6 cellular contexts compared by ENCODE assay signal in the genomic region with DNA sequence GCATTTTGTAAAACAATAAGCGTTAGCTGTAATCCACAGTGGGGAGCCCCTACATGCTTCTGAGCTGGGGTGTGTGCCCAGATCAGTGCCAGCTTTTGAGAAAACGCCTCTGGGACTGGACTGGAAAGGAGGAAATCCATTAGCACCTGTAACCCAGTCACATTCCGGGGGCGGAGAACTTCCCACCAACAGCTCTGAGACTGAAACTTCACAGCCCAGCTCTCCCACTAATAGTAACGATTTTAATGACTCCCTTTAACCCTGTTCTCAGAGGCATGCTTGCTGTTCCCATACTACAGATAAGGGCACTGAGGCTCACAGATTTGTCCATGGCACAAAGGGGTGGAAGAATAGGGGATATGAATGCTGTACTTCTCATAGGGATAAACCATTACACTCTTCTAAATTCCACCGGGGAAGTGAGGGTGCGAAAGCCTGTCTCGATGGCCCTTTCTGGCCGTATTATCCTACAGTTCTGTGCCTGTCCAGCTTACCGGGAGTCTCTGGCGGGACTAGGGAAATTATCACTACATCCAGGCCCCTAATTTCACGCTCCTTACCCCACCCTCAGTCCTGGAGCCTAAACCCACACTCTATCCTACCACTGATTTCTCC. TPM values are rescaled to one million over a fixed set of nuclear protein-coding genes. Genes with fewer than 3 reads are reported as not detected.
DNase-seq lines count a peak whose midpoint lies in the region; ATAC-seq, FAIRE-seq and TF ChIP-seq lines count a peak whose summit lies in the region.

No MANE protein-coding gene starts in this region.

- H3K36me3 ChIP-seq in HUES6 (ENCODE audit: control insufficient read depth, insufficient read depth, low read length) (no peaks in the 10 kb centered on the region), GM12878 (ENCODE audit: control insufficient read depth in 2 of 2, insufficient read depth in 2 of 2, low read length in 1 of 2) (peaks cover 0 to 6% of the 10 kb centered on the region in 2 experiments; a peak in 2 of 4 replicates)

- no peak for TF ChIP-seq POLR2A in GM12878 (IDR thresholded peaks at IDR 0.05; ENCODE audit: low read depth, low read length)

- no peak overlapping the region; the same call in 1 of the 2 replicates for H2AFZ ChIP-seq in GM12878 (ENCODE audit: control insufficient read depth, low read depth, low read length)

- RAD21 ChIA-PET in GM12878 (lab: Charles Lee; ENCODE audit: unreplicated experiment) = interaction anchor here (0.6 to 3.0 kb wide), 9 partner anchors 12 to 88 kb away, joined by 3 to 27 read pairs (median 6); a partner anchor contains a TSS

- TSS peak; percentile 77 for BruUV-seq in GM12878 (replicated peaks; lab: Mats Ljungman, UMichigan)

- H3K27ac Mint-ChIP-seq in naive thymus-derived CD8-positive, alpha-beta T cell = peak overlapping the region; percentile 84 to 96 (median 94)

- H3K27ac ChIP-seq in HUES6 (ENCODE audit: low read depth, low read length) (peak overlapping the region; percentile 33; the same call in 1 of the 2 replicates), GM12878 (ENCODE audit: control insufficient read depth, insufficient read depth) (peak overlapping the region; percentile 90)

- H3K27me3 Mint-ChIP-seq in naive thymus-derived CD8-positive, alpha-beta T cell = no peaks in the 10 kb centered on the region

- TF ChIP-seq EP300 in GM12878 (IDR thresholded peaks at IDR 0.05; ENCODE audit: borderline replicate concordance in 1 of 2, control insufficient read depth in 1 of 2, low read depth in 2 of 2, low read length in 2 of 2) = no peak

- no peaks in the 10 kb centered on the region for H3K9me3 Mint-ChIP-seq in naive thymus-derived CD8-positive, alpha-beta T cell

- H3K9ac ChIP-seq in HUES6 (ENCODE audit: low read length) (peak overlapping the region; percentile 82), GM12878 (ENCODE audit: control insufficient read depth, insufficient read depth, low read length) (peak overlapping the region; percentile 87)

- WGBS in GM12878 (ENCODE audit: insufficient coverage, insufficient replicate concordance, low lambda C conversion rate, missing lambda C conversion rate) = 0% methylated on average over 12 of the region's 12 CpGs

- SMC1A ChIA-PET in GM12878 (lab: Charles Lee; ENCODE audit: uncharacterized antibody, unreplicated experiment) = interaction anchor here (0.8 to 3.3 kb wide), 7 partner anchors 10 to 56 kb away, joined by 3 to 35 read pairs (median 11); a partner anchor contains a TSS

- H3K4me3 Mint-ChIP-seq in naive thymus-derived CD8-positive, alpha-beta T cell = peak overlapping the region; percentile 90 to 99 (median 94)

- peak overlapping the region; percentile 69 for H3K4me2 ChIP-seq in GM12878 (ENCODE audit: control insufficient read depth, insufficient read depth)

- peaks cover 0 to 19% (median 0%) of the 10 kb centered on the region in 3 donors for H3K36me3 Mint-ChIP-seq in naive thymus-derived CD8-positive, alpha-beta T cell

- H3K4me3 ChIP-seq in HUES6 (ENCODE audit: low read depth, low read length) (peak overlapping the region; percentile 88), GM12878 (peak overlapping the region; percentile 97)

- peak; percentile 52 for ATAC-seq in GM12878
- no peak for ATAC-seq in naive thymus-derived CD8-positive, alpha-beta T cell
- ATAC-seq in HG03469 (IDR thresholded peaks at IDR 0.05; ENCODE audit: unreplicated experiment) = no peak
- ATAC-seq in GM19351 (IDR thresholded peaks at IDR 0.05; ENCODE audit: unreplicated experiment) = no peak

- DNase-seq in GM12878 (ENCODE audit: low read depth, low spot score) = peak; percentile 51
- DNase-seq in naive thymus-derived CD8-positive, alpha-beta T cell = no peak
- DNase-seq in NCI-H345 (lab: John Stamatoyannopoulos, UW) = no peak

- H3K4me1 ChIP-seq in HUES6 (ENCODE audit: control insufficient read depth, insufficient read depth, low read length) (peaks cover 4% of the 10 kb centered on the region; the same call in 1 of the 2 replicates), GM12878 (ENCODE audit: control insufficient read depth, insufficient read depth, low read length) (peaks cover 4% of the 10 kb centered on the region; the same call in 1 of the 2 replicates)

- TF ChIP-seq CTCF in GM12878 (IDR thresholded peaks at IDR 0.05 in 2 of 3, conservative IDR thresholded peaks at IDR 0.05 in 1 of 3; ENCODE audit: control insufficient read depth in 2 of 3, extremely low read depth in 1 of 3, insufficient read depth in 1 of 3, low read depth in 3 of 3, low read length in 3 of 3) = no peak

- H3K9me3 ChIP-seq in HUES6 (ENCODE audit: control insufficient read depth, insufficient read depth, low read depth, low read length) = no peaks in the 10 kb centered on the region
- H3K9me3 ChIP-seq in GM12878 (replicated peaks; ENCODE audit: control insufficient read depth, insufficient read depth, low read length) = no peaks in the 10 kb centered on the region

- CTCF ChIA-PET in GM12878 (lab: Yijun Ruan, JAX) = interaction anchor here (0.7 to 3.0 kb wide), 17 partner anchors 10 to 164 kb away, joined by 3 to 15 read pairs (median 5); a partner anchor contains a TSS

- POLR2A ChIA-PET in GM12878 (lab: Charles Lee) = interaction anchor here (0.5 to 3.8 kb wide), 11 partner anchors 12 to 133 kb away, joined by 3 to 58 read pairs (median 6); a partner anchor contains a TSS
- POLR2A ChIA-PET in naive thymus-derived CD8-positive, alpha-beta T cell (lab: Charles Lee) = interaction anchor here (0.6 to 3.0 kb wide), 9 partner anchors 9 to 66 kb away, joined by 3 to 51 read pairs (median 4); a partner anchor contains a TSS

- H3K27me3 ChIP-seq in HUES6 (ENCODE audit: control insufficient read depth, insufficient read depth, low read length) (no peaks in the 10 kb centered on the region), GM12878 (replicated peaks in 1 of 2; ENCODE audit: control insufficient read depth in 2 of 2, insufficient read depth in 2 of 2, low read length in 1 of 2) (no peaks in the 10 kb centered on the region)

- in situ Hi-C loops in GM12878 (cut with MboI) = no loop called here

- peak; percentile 93 for FAIRE-seq in GM12878 (lab: Jason Lieb, UNC)

- intact Hi-C loops in GM12878 (cut with micrococcal nuclease; ENCODE audit: unreplicated experiment) = loop anchor here (1.0 to 5.0 kb wide), 2 partner anchors 24 to 37 kb away; a partner anchor contains a TSS

- H3K4me1 Mint-ChIP-seq in naive thymus-derived CD8-positive, alpha-beta T cell = peaks cover 20 to 46% (median 37%) of the 10 kb centered on the region in 4 donors

- no peak for TF ChIP-seq RAD21 in GM12878 (IDR thresholded peaks at IDR 0.05; ENCODE audit: insufficient read depth, low read depth, low read length)

- H3K79me2 ChIP-seq in GM12878 (ENCODE audit: control insufficient read depth, insufficient read depth, low read length) = peaks cover 60% of the 10 kb centered on the region

- no peaks in the 10 kb centered on the region; the same call in 1 of the 2 replicates for H4K20me1 ChIP-seq in GM12878 (ENCODE audit: control insufficient read depth, insufficient read depth)

RNA-seq across cellular contexts. Expression of a gene that starts 0.8 kb away (rescaled TPM):
- total RNA-seq in GM12878 (2013; cell fraction: nucleolus; rRNA removed) = 42.3 and 45.5 TPM in 2 replicates
- total RNA-seq in GM12878 (2014; rRNA removed) (23.6 and 26.4 TPM in 2 replicates), GM12878 (2014; rRNA removed; fragmentation: Illumina TruSeq; extraction: Trizol) (8.3 and 11.0 TPM in 2 replicates), GM12878 (2021) (50.4 and 61.5 TPM in 2 replicates)
- 8.0 TPM for polyA plus RNA-seq in GM12878 (2011; ENCODE audit: low read depth)
- polyA plus RNA-seq in GM12878 (2011; rRNA removed) (4.3 and 5.9 TPM in 2 replicates), GM12878 (2014; fragmentation: Illumina TruSeq; extraction: Trizol) (11.3 and 17.2 TPM in 2 replicates), GM12878 (2014; fragmentation: Nextera tagmentation; extraction: Ambion mirVana) (1 to 10 TPM; 2.5 to 7.1 TPM), GM12878 (2014; rRNA removed) (25.3 and 31.3 TPM in 2 replicates), GM12878 (2016; fragmentation: Nextera tagmentation; extraction: Ambion mirVana) (10 to 100 TPM; 16.1 to 28.8 TPM)
- 10.1 and 12.8 TPM in 2 replicates for polyA plus RNA-seq in GM12878 (2011; cell fraction: cytosol; rRNA removed)
- 23.3 and 70.0 TPM in 2 replicates for polyA plus RNA-seq in GM12878 (2011; cell fraction: nucleus; rRNA removed)
- 20.2 and 20.5 TPM in 2 replicates for polyA plus RNA-seq in GM12878 (2012)
- 6.6 and 15.0 TPM in 2 replicates for polyA minus RNA-seq in GM12878 (2011; rRNA and poly(A)+ RNA removed)
- 9.8 and 11.3 TPM in 2 replicates for polyA minus RNA-seq in GM12878 (2011; cell fraction: cytosol; rRNA and poly(A)+ RNA removed)
- 5.2 and 19.3 TPM in 2 replicates for polyA minus RNA-seq in GM12878 (2011; cell fraction: nucleus; rRNA and poly(A)+ RNA removed)
- 10 to 100 TPM; 35.3 to 42.3 TPM for total RNA-seq in naive thymus-derived CD8-positive, alpha-beta T cell
- polyA plus RNA-seq in naive thymus-derived CD8-positive, alpha-beta T cell = 10 to 100 TPM; 12.4 to 15.2 (median 12.5) TPM

RNA-seq across cellular contexts. Expression of a gene that starts 3.4 kb away (rescaled TPM):
- total RNA-seq in GM12878 (2013; cell fraction: nucleolus; rRNA removed) = not detected in 2 replicates
- total RNA-seq in GM12878 (2014; rRNA removed) = 0.11 and 0.17 TPM in 2 replicates
- total RNA-seq in GM12878 (2014; rRNA removed; fragmentation: Illumina TruSeq; extraction: Trizol) = not detected in 2 replicates
- not detected in 2 replicates for total RNA-seq in GM12878 (2021)
- not detected for polyA plus RNA-seq in GM12878 (2011; ENCODE audit: low read depth)
- 0.04 and 0.11 TPM in 2 replicates for polyA plus RNA-seq in GM12878 (2011; rRNA removed)
- polyA plus RNA-seq in GM12878 (2011; cell fraction: cytosol; rRNA removed) = 0.15 and 0.17 TPM in 2 replicates
- 0.15 and 0.16 TPM in 2 replicates for polyA plus RNA-seq in GM12878 (2011; cell fraction: nucleus; rRNA removed)
- polyA plus RNA-seq in GM12878 (2012) = 0.07 and 0.08 TPM in 2 replicates
- polyA plus RNA-seq in GM12878 (2014; fragmentation: Illumina TruSeq; extraction: Trizol) = 0.06 TPM in 1 of 2 replicates, not detected in the other
- not detected for polyA plus RNA-seq in GM12878 (2014; fragmentation: Nextera tagmentation; extraction: Ambion mirVana)
- polyA plus RNA-seq in GM12878 (2014; rRNA removed) = 0.04 and 0.05 TPM in 2 replicates
- under 1 TPM; 0.19 to 0.66 TPM for polyA plus RNA-seq in GM12878 (2016; fragmentation: Nextera tagmentation; extraction: Ambion mirVana)
- polyA minus RNA-seq in GM12878 (2011; rRNA and poly(A)+ RNA removed) = 0.10 and 0.15 TPM in 2 replicates
- polyA minus RNA-seq in GM12878 (2011; cell fraction: cytosol; rRNA and poly(A)+ RNA removed) = not detected in 2 replicates
- polyA minus RNA-seq in GM12878 (2011; cell fraction: nucleus; rRNA and poly(A)+ RNA removed) = not detected in 2 replicates
- not detected for total RNA-seq in naive thymus-derived CD8-positive, alpha-beta T cell
- polyA plus RNA-seq in naive thymus-derived CD8-positive, alpha-beta T cell = not detected

RNA-seq across cellular contexts. Expression of a gene that starts 37.4 kb away (rescaled TPM):
- total RNA-seq in GM12878 (2013; cell fraction: nucleolus; rRNA removed) = 10.1 and 11.3 TPM in 2 replicates
- total RNA-seq in GM12878 (2014; rRNA removed) (17.5 and 19.4 TPM in 2 replicates), GM12878 (2014; rRNA removed; fragmentation: Illumina TruSeq; extraction: Trizol) (6.9 and 7.6 TPM in 2 replicates), GM12878 (2021) (22.6 and 23.9 TPM in 2 replicates)
- polyA plus RNA-seq in GM12878 (2011; ENCODE audit: low read depth) = 8.6 TPM
- polyA plus RNA-seq in GM12878 (2011; rRNA removed) (6.1 and 11.3 TPM in 2 replicates), GM12878 (2014; fragmentation: Illumina TruSeq; extraction: Trizol) (7.4 and 9.0 TPM in 2 replicates), GM12878 (2014; fragmentation: Nextera tagmentation; extraction: Ambion mirVana) (1 to 10 TPM; 1.1 to 1.7 TPM), GM12878 (2014; rRNA removed) (21.0 and 24.1 TPM in 2 replicates), GM12878 (2016; fragmentation: Nextera tagmentation; extraction: Ambion mirVana) (10 to 100 TPM; 11.1 to 12.6 TPM)
- 21.2 and 21.3 TPM in 2 replicates for polyA plus RNA-seq in GM12878 (2011; cell fraction: cytosol; rRNA removed)
- 61.2 and 61.4 TPM in 2 replicates for polyA plus RNA-seq in GM12878 (2011; cell fraction: nucleus; rRNA removed)
- 13.0 and 16.8 TPM in 2 replicates for polyA plus RNA-seq in GM12878 (2012)
- 9.5 and 15.0 TPM in 2 replicates for polyA minus RNA-seq in GM12878 (2011; rRNA and poly(A)+ RNA removed)
- 6.7 and 7.9 TPM in 2 replicates for polyA minus RNA-seq in GM12878 (2011; cell fraction: cytosol; rRNA and poly(A)+ RNA removed)
- 9.9 and 10.3 TPM in 2 replicates for polyA minus RNA-seq in GM12878 (2011; cell fraction: nucleus; rRNA and poly(A)+ RNA removed)
- 10 to 100 TPM in 1 of 2 experiments, 1 to 10 TPM in 1; 7.3 to 11.4 TPM for total RNA-seq in naive thymus-derived CD8-positive, alpha-beta T cell
- 1 to 10 TPM in 2 of 3 donors, under 1 TPM in 1; 0.65 to 2.3 (median 1.6) TPM for polyA plus RNA-seq in naive thymus-derived CD8-positive, alpha-beta T cell

RNA-seq across cellular contexts. Expression of a gene that starts 38.1 kb away (rescaled TPM):
- total RNA-seq in GM12878 (2013; cell fraction: nucleolus; rRNA removed) = 19.1 and 20.3 TPM in 2 replicates
- total RNA-seq in GM12878 (2014; rRNA removed) = 600 and 677 TPM in 2 replicates
- 526 and 536 TPM in 2 replicates for total RNA-seq in GM12878 (2014; rRNA removed; fragmentation: Illumina TruSeq; extraction: Trizol)
- 806 and 844 TPM in 2 replicates for total RNA-seq in GM12878 (2021)
- polyA plus RNA-seq in GM12878 (2011; ENCODE audit: low read depth) = 1,217 TPM
- 939 and 1,096 TPM in 2 replicates for polyA plus RNA-seq in GM12878 (2011; rRNA removed)
- 658 and 666 TPM in 2 replicates for polyA plus RNA-seq in GM12878 (2011; cell fraction: cytosol; rRNA removed)
- polyA plus RNA-seq in GM12878 (2011; cell fraction: nucleus; rRNA removed) = 281 and 330 TPM in 2 replicates
- polyA plus RNA-seq in GM12878 (2012) = 408 and 604 TPM in 2 replicates
- polyA plus RNA-seq in GM12878 (2014; fragmentation: Illumina TruSeq; extraction: Trizol) = 529 and 569 TPM in 2 replicates
- 1,000 to 10,000 TPM; 3,237 to 3,621 TPM for polyA plus RNA-seq in GM12878 (2014; fragmentation: Nextera tagmentation; extraction: Ambion mirVana)
- polyA plus RNA-seq in GM12878 (2014; rRNA removed) = 736 and 920 TPM in 2 replicates
- polyA plus RNA-seq in GM12878 (2016; fragmentation: Nextera tagmentation; extraction: Ambion mirVana) = 1,000 to 10,000 TPM; 1,262 to 1,451 TPM
- polyA minus RNA-seq in GM12878 (2011; rRNA and poly(A)+ RNA removed) = 108 and 145 TPM in 2 replicates
- 68.6 and 75.2 TPM in 2 replicates for polyA minus RNA-seq in GM12878 (2011; cell fraction: cytosol; rRNA and poly(A)+ RNA removed)
- 41.1 and 50.2 TPM in 2 replicates for polyA minus RNA-seq in GM12878 (2011; cell fraction: nucleus; rRNA and poly(A)+ RNA removed)
- total RNA-seq in naive thymus-derived CD8-positive, alpha-beta T cell = 100 to 1,000 TPM; 395 to 410 TPM
- polyA plus RNA-seq in naive thymus-derived CD8-positive, alpha-beta T cell = 1,000 to 10,000 TPM; 1,119 to 1,289 (median 1,220) TPM

RNA-seq across cellular contexts. Expression of a gene that starts 39.2 kb away (rescaled TPM):
- total RNA-seq in GM12878 (2013; cell fraction: nucleolus; rRNA removed) = 5.6 and 6.7 TPM in 2 replicates
- 3.9 and 5.8 TPM in 2 replicates for total RNA-seq in GM12878 (2014; rRNA removed)
- 2.7 TPM in 2 replicates for total RNA-seq in GM12878 (2014; rRNA removed; fragmentation: Illumina TruSeq; extraction: Trizol)
- total RNA-seq in GM12878 (2021) = 10.1 and 10.5 TPM in 2 replicates
- 0.39 TPM for polyA plus RNA-seq in GM12878 (2011; ENCODE audit: low read depth)
- 0.66 and 2.3 TPM in 2 replicates for polyA plus RNA-seq in GM12878 (2011; rRNA removed)
- polyA plus RNA-seq in GM12878 (2011; cell fraction: cytosol; rRNA removed) = 3.5 and 5.5 TPM in 2 replicates
- polyA plus RNA-seq in GM12878 (2011; cell fraction: nucleus; rRNA removed) = 25.1 and 25.5 TPM in 2 replicates
- polyA plus RNA-seq in GM12878 (2012) = 4.4 and 4.8 TPM in 2 replicates
- polyA plus RNA-seq in GM12878 (2014; fragmentation: Illumina TruSeq; extraction: Trizol) = 1.2 and 3.3 TPM in 2 replicates
- not detected for polyA plus RNA-seq in GM12878 (2014; fragmentation: Nextera tagmentation; extraction: Ambion mirVana)
- 8.1 and 9.8 TPM in 2 replicates for polyA plus RNA-seq in GM12878 (2014; rRNA removed)
- polyA plus RNA-seq in GM12878 (2016; fragmentation: Nextera tagmentation; extraction: Ambion mirVana) = 1 to 10 TPM; 1.9 to 2.3 TPM
- polyA minus RNA-seq in GM12878 (2011; rRNA and poly(A)+ RNA removed) = 1.0 and 2.6 TPM in 2 replicates
- polyA minus RNA-seq in GM12878 (2011; cell fraction: cytosol; rRNA and poly(A)+ RNA removed) = 1.5 and 2.9 TPM in 2 replicates
- 4.0 and 7.3 TPM in 2 replicates for polyA minus RNA-seq in GM12878 (2011; cell fraction: nucleus; rRNA and poly(A)+ RNA removed)
- 1 to 10 TPM; 1.4 to 1.8 TPM for total RNA-seq in naive thymus-derived CD8-positive, alpha-beta T cell
- under 1 TPM; 0.08 to 0.11 (median 0.09) TPM for polyA plus RNA-seq in naive thymus-derived CD8-positive, alpha-beta T cell
